ENCODE assay signal across 8 cellular contexts in the genomic region with DNA sequence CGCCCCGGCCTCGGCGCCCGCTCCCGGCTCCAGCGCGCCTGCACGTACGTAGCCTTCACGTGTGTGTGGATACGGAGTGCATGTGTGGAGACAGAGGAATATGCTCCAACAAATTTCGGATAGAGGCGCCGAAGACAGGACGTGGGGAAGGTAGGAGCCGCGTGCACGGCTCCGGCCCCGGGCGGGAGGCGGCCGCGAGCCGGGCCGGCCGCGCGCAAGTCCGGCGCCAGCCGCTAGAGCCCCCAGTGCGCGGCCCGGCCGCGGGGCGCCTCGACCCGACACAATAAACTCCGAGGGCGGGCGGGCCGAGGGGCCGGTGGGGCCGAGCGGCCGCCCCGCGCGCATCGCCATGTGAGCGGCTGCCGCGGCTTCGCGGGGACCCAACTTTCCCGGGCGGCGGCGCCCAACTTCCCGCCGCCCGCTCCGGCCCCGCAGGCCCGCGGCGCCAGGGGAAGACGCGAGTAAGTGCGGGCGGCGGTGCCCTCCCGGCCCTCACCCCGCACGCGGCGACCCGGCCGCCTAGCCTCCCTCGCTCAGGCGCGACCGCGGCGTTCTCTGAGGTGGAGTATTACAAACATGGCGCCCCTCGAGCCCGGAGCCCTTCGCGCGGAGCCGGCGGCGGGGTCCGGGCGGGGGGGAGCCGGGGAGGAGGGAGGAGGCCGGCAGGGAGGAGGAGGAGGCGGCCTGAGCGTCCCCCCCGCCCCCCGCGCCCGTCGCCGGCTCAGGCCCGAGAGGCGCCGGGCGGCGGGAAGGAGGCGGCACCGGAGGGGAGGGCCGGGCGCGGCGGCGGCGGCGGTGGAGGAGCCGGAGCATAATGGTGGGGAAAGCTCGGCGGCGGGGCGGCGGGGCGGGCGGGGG. TPM values are rescaled to one million over a fixed set of nuclear protein-coding genes. Genes with fewer than 3 reads are reported as not detected.
DNase-seq lines count a peak whose midpoint lies in the region; ATAC-seq and TF ChIP-seq lines count a peak whose summit lies in the region.

ZMYND11 (plus strand) TSS at position 713 of the 858 bp plus-strand sequence. CDS start 44,558 bp downstream, outside the sequence.

- H3K4me1 ChIP-seq in KMS-11 (ENCODE audit: low read depth, poor library complexity, severe bottlenecking) = peaks cover 39% of the 10 kb centered on the region
- peaks cover 10 to 32% of the 10 kb centered on the region in 2 donors for H3K4me1 ChIP-seq in left lung

- H3K4me1 Mint-ChIP-seq in activated CD4-positive, alpha-beta T cell treated with anti-CD3 and anti-CD28 coated beads, Interleukin-2, amount 10 ng/mL, durations not matched to agents 24 days and 14 days = peaks cover 21% of the 10 kb centered on the region

- DNase-seq in GM04504 (ENCODE audit: low read depth) (peak; percentile 38), coronary artery (ENCODE audit: low spot score) (peak; percentile 85), left lung (peak; percentile 65 to 88), NCI-H526 treated with DMSO at 0.1 percent for 48 hours (lab: John Stamatoyannopoulos, UW) (no peak)
- DNase-seq in activated CD4-positive, alpha-beta T cell treated with anti-CD3 and anti-CD28 coated beads, Interleukin-2, amount 10 ng/mL, durations not matched to agents 24 days and 14 days = peak; percentile 88
- DNase-seq in stimulated activated CD4-positive, alpha-beta T cell treated with anti-CD3 and anti-CD28 coated beads, Interleukin-4, amount 100 ng/mL, for 1 hour = peak; percentile 69

- peak within 1 kb of the TSS; percentile 95 for H3K27ac Mint-ChIP-seq in activated CD4-positive, alpha-beta T cell treated with anti-CD3 and anti-CD28 coated beads, Interleukin-2, amount 10 ng/mL, durations not matched to agents 24 days and 14 days

- peak within 1 kb of the TSS; percentile 96 for H2AFZ ChIP-seq in KMS-11 (ENCODE audit: low read depth)

- peak within 1 kb of the TSS; percentile 93 for H3K4me3 Mint-ChIP-seq in activated CD4-positive, alpha-beta T cell treated with anti-CD3 and anti-CD28 coated beads, Interleukin-2, amount 10 ng/mL, durations not matched to agents 24 days and 14 days

- no peaks in the 10 kb centered on the region for H3K9me3 Mint-ChIP-seq in activated CD4-positive, alpha-beta T cell treated with anti-CD3 and anti-CD28 coated beads, Interleukin-2, amount 10 ng/mL, durations not matched to agents 24 days and 14 days

- H3K4me3 ChIP-seq in KMS-11 (IDR thresholded peaks at IDR 0.05; ENCODE audit: insufficient read depth, low read depth, low read length) (peak within 1 kb of the TSS; percentile 84), coronary artery (peak within 1 kb of the TSS; percentile 94), left lung (peak within 1 kb of the TSS; percentile 64 to 68)

- intact Hi-C loops in activated CD4-positive, alpha-beta T cell treated with anti-CD3 and anti-CD28 coated beads, Interleukin-2, amount 10 ng/mL, durations not matched to agents 24 days and 14 days (cut with micrococcal nuclease) = loop anchor here (5.0 kb wide), 1 partner anchor 47 kb away; no protein-coding TSS in a partner anchor
- intact Hi-C loops in left lung (cut with DNase I) = no loop called here

- no peaks in the 10 kb centered on the region for H3K9me3 ChIP-seq in left lung

- no peak for TF ChIP-seq CTCF in KMS-11 (conservative IDR thresholded peaks at IDR 0.05; ENCODE audit: low read depth, low read length)
- no peak for TF ChIP-seq CTCF in coronary artery (IDR thresholded peaks at IDR 0.05)
- TF ChIP-seq CTCF in left lung (IDR thresholded peaks at IDR 0.05) = no peak

- H3K79me2 ChIP-seq in KMS-11 (ENCODE audit: insufficient read depth, low read depth) = peaks cover 41% of the 10 kb centered on the region

- H3K36me3 ChIP-seq in KMS-11 (ENCODE audit: insufficient read depth) (no peaks in the 10 kb centered on the region), left lung (no peaks in the 10 kb centered on the region)

- peak within 1 kb of the TSS; percentile 92 for H3K27ac ChIP-seq in KMS-11
- H3K27ac ChIP-seq in coronary artery = peak within 1 kb of the TSS; percentile 92 to 97
- H3K27ac ChIP-seq in left lung = peak within 1 kb of the TSS; percentile 90 to 94

- peak within 1 kb of the TSS; percentile 72 for H3K4me2 ChIP-seq in KMS-11

- peaks cover 12% of the 10 kb centered on the region for H3K27me3 Mint-ChIP-seq in activated CD4-positive, alpha-beta T cell treated with anti-CD3 and anti-CD28 coated beads, Interleukin-2, amount 10 ng/mL, durations not matched to agents 24 days and 14 days

- H3K36me3 Mint-ChIP-seq in activated CD4-positive, alpha-beta T cell treated with anti-CD3 and anti-CD28 coated beads, Interleukin-2, amount 10 ng/mL, durations not matched to agents 24 days and 14 days (ENCODE audit: low read depth) = peaks cover 2% of the 10 kb centered on the region

- ATAC-seq in GM21576 (IDR thresholded peaks at IDR 0.05; ENCODE audit: unreplicated experiment) = peak; percentile 41
- peak; percentile 76 for ATAC-seq in left lung

- 0 out of 2 replicates have a peak, but pooled peaks cover 9% of the 10 kb centered on the region for H4K20me1 ChIP-seq in KMS-11 (ENCODE audit: insufficient read depth)

- H3K27me3 ChIP-seq in KMS-11 (ENCODE audit: insufficient read depth, low read depth) = no peaks in the 10 kb centered on the region
- peaks cover 0 to 29% of the 10 kb centered on the region in 2 donors for H3K27me3 ChIP-seq in left lung

- peak within 1 kb of the TSS; percentile 95 for H3K9ac ChIP-seq in KMS-11

RNA-seq across cellular contexts. Expression of gene ZMYND11, which starts in this region (rescaled TPM):
- total RNA-seq in activated CD4-positive, alpha-beta T cell treated with anti-CD3 and anti-CD28 coated beads, Interleukin-2, amount 10 ng/mL, durations not matched to agents 24 days and 14 days = 29.4 and 31.0 TPM in 2 replicates
- total RNA-seq in left lung = 10 to 100 TPM; 58.9 to 60.5 TPM
